Comparison of ENCODE assay signal across 20 cellular contexts in the genomic region with DNA sequence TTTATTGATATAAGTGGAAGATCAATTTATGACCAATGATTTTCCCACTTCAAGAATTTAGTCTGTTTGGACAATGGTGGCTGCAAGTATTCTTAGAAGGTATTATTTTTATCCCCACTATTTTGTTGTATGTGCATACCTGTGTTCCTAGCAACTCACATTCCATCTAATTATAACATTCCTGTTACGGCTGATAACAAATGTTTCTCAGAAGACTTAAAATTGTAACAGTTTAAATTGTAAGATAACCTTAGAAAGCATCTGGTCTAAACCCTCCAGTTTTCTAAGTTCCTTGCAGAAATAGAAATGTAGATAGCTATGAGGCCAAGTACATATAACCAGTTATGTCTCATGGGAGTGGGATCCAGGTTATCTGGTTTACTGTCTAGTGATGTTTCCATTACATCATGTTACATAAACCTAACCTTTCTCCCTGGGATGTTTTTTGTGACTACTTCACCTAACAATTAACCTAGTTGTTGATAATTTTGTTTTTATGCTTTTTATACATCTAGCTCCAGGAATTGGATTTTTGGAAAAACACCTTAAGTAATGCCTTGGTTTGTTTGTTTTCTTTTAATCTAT.
"Had no signal": no experiment of that assay in that cellular context is flagged by ENCODE, and none has a peak within 500 bp of the region (broad histone marks: within the 10 kb centered on the region; RNA-seq: fewer than 3 reads in every experiment).

No MANE protein-coding gene starts in this region.

- H3K9ac ChIP-seq: parathyroid adenoma had no signal

- H3K4me3 ChIP-seq: breast epithelium, SK-N-MC, upper lobe of left lung had no signal

- H3K4me3 Mint-ChIP-seq: activated B cell treated with CpG ODN at 0.5 μM for 24 hours; activated CD4-positive, alpha-beta memory T cell treated with anti-CD3 and anti-CD28 coated beads for 36 hours; activated CD8-positive, alpha-beta memory T cell treated with anti-CD3 and anti-CD28 coated beads, Interleukin-2, amount 10 ng/mL, durations not matched to agents 7 days and 5 days; dendritic cell treated with granulocyte-macrophage colony-stimulating factor and Interleukin-4, amounts not matched to agents 40 ng/mL and 50 ng/mL, for 4 days; natural killer cell treated with Interleukin-12 subunit alpha and Interleukin-12 subunit beta and Interleukin-15 and Interleukin-18, amount 100 ng/mL, for 72 hours; stimulated activated naive CD8-positive, alpha-beta T cell treated with anti-CD3 and anti-CD28 coated beads, Interleukin-15, Interleukin-2, amounts not matched to agents 100 ng/mL and 50 ng/mL, for 24 hours; T-cell had no signal

- H3K9me3 ChIP-seq: breast epithelium, upper lobe of left lung had no signal

- H3K27ac ChIP-seq: breast epithelium, foreskin keratinocyte, parathyroid adenoma, SK-N-MC, upper lobe of left lung had no signal

- H3K27me3 Mint-ChIP-seq: activated B cell treated with CpG ODN at 0.5 μM for 24 hours; activated CD4-positive, alpha-beta memory T cell treated with anti-CD3 and anti-CD28 coated beads for 36 hours; activated CD8-positive, alpha-beta memory T cell treated with anti-CD3 and anti-CD28 coated beads, Interleukin-2, amount 10 ng/mL, durations not matched to agents 7 days and 5 days; dendritic cell treated with granulocyte-macrophage colony-stimulating factor and Interleukin-4, amounts not matched to agents 40 ng/mL and 50 ng/mL, for 4 days; natural killer cell treated with Interleukin-12 subunit alpha and Interleukin-12 subunit beta and Interleukin-15 and Interleukin-18, amount 100 ng/mL, for 72 hours; stimulated activated naive CD8-positive, alpha-beta T cell treated with anti-CD3 and anti-CD28 coated beads, Interleukin-15, Interleukin-2, amounts not matched to agents 100 ng/mL and 50 ng/mL, for 24 hours; T-cell had no signal

- ATAC-seq: activated CD8-positive, alpha-beta memory T cell treated with anti-CD3 and anti-CD28 coated beads, Interleukin-2, amount 10 ng/mL, durations not matched to agents 7 days and 5 days; foreskin keratinocyte; left lobe of liver; natural killer cell treated with Interleukin-12 subunit alpha and Interleukin-12 subunit beta and Interleukin-15 and Interleukin-18, amount 100 ng/mL, for 72 hours; T-cell had no signal

- H3K36me3 ChIP-seq: breast epithelium had no signal

- H3K27ac Mint-ChIP-seq: activated B cell treated with CpG ODN at 0.5 μM for 24 hours; activated CD4-positive, alpha-beta memory T cell treated with anti-CD3 and anti-CD28 coated beads for 36 hours; activated CD8-positive, alpha-beta memory T cell treated with anti-CD3 and anti-CD28 coated beads, Interleukin-2, amount 10 ng/mL, durations not matched to agents 7 days and 5 days; dendritic cell treated with granulocyte-macrophage colony-stimulating factor and Interleukin-4, amounts not matched to agents 40 ng/mL and 50 ng/mL, for 4 days; natural killer cell treated with Interleukin-12 subunit alpha and Interleukin-12 subunit beta and Interleukin-15 and Interleukin-18, amount 100 ng/mL, for 72 hours; stimulated activated naive CD8-positive, alpha-beta T cell treated with anti-CD3 and anti-CD28 coated beads, Interleukin-15, Interleukin-2, amounts not matched to agents 100 ng/mL and 50 ng/mL, for 24 hours; T-cell had no signal

- H3K9me3 Mint-ChIP-seq: activated B cell treated with CpG ODN at 0.5 μM for 24 hours; activated CD4-positive, alpha-beta memory T cell treated with anti-CD3 and anti-CD28 coated beads for 36 hours; dendritic cell treated with granulocyte-macrophage colony-stimulating factor and Interleukin-4, amounts not matched to agents 40 ng/mL and 50 ng/mL, for 4 days; natural killer cell treated with Interleukin-12 subunit alpha and Interleukin-12 subunit beta and Interleukin-15 and Interleukin-18, amount 100 ng/mL, for 72 hours; stimulated activated naive CD8-positive, alpha-beta T cell treated with anti-CD3 and anti-CD28 coated beads, Interleukin-15, Interleukin-2, amounts not matched to agents 100 ng/mL and 50 ng/mL, for 24 hours; T-cell had no signal

- DNase-seq: activated B cell treated with CpG ODN at 0.5 μM for 24 hours; activated CD4-positive, alpha-beta memory T cell treated with anti-CD3 and anti-CD28 coated beads for 36 hours; activated CD4-positive, alpha-beta T cell treated with anti-CD3 and anti-CD28 coated beads for 4 hours; activated CD8-positive, alpha-beta memory T cell treated with anti-CD3 and anti-CD28 coated beads, Interleukin-2, amount 10 ng/mL, durations not matched to agents 7 days and 5 days; anterior cingulate cortex; effector CD8-positive, alpha-beta T cell; foreskin keratinocyte; hypothalamus; mammary epithelial cell; retina; T-cell; T-helper 9 cell; upper lobe of left lung had no signal

- H3K4me1 Mint-ChIP-seq: activated CD8-positive, alpha-beta memory T cell treated with anti-CD3 and anti-CD28 coated beads, Interleukin-2, amount 10 ng/mL, durations not matched to agents 7 days and 5 days had no signal

- H3K27me3 ChIP-seq: breast epithelium, foreskin keratinocyte, upper lobe of left lung had no signal

- H2AFZ ChIP-seq: parathyroid adenoma had no signal

- H3K4me1 ChIP-seq: breast epithelium, foreskin keratinocyte, parathyroid adenoma, upper lobe of left lung had no signal
